8 cellular contexts compared by ENCODE assay signal in genomic region chr11:18323881-18324280, GRCh38. TPM values are rescaled to one million over a fixed set of nuclear protein-coding genes. Genes with fewer than 3 reads are reported as not detected.
A peak's percentile ranks its signal among the peaks of the same experiment; 100 is the strongest.
DNase-seq lines count a peak whose midpoint lies in the region; ATAC-seq, FAIRE-seq and TF ChIP-seq lines count a peak whose summit lies in the region.
"Not testable (repeated sequence)": the region's sequence is repeated elsewhere in the genome, so short reads cannot be mapped to it uniquely, and the experiment has no call there.
"Had no signal": no experiment of that assay in that cellular context is flagged by ENCODE, and none has a peak within 500 bp of the region (broad histone marks: within the 10 kb centered on the region; RNA-seq: fewer than 3 reads in every experiment).

No MANE protein-coding gene starts in this region.

- peak overlapping the region; percentile 7 for H4K8ac ChIP-seq in trophoblast cell (ENCODE audit: low read depth, low read length)

- H3K23ac ChIP-seq in trophoblast cell (ENCODE audit: low read length), result not testable (repeated sequence)

- peaks cover 52% of the 10 kb centered on the region for H3K79me2 ChIP-seq in endothelial cell of umbilical vein (ENCODE audit: control insufficient read depth, insufficient read depth, low read length)
- H3K79me2 ChIP-seq in trophoblast cell (ENCODE audit: control insufficient read depth, insufficient read depth, low read length, poor library complexity), result not testable (repeated sequence)

- H3K18ac ChIP-seq in trophoblast cell (ENCODE audit: low read length), result not testable (repeated sequence)

- not testable (repeated sequence) for H3K14ac ChIP-seq in trophoblast cell (ENCODE audit: low read length)

- POLR2A ChIA-PET in activated B cell treated with CpG ODN at 0.5 μM for 24 hours (lab: Charles Lee); endothelial cell of umbilical vein (lab: Charles Lee): not testable (repeated sequence)

- H3K4me1 ChIP-seq in adipocyte (ENCODE audit: control insufficient read depth, insufficient read depth, low read length), result peaks cover 49% of the 10 kb centered on the region
- peaks cover 31% of the 10 kb centered on the region for H3K4me1 ChIP-seq in endothelial cell of umbilical vein (ENCODE audit: control insufficient read depth, extremely low read depth, insufficient read depth, low read length)
- peaks cover 50% of the 10 kb centered on the region for H3K4me1 ChIP-seq in lower lobe of right lung
- H3K4me1 ChIP-seq in trophoblast cell (ENCODE audit: control insufficient read depth in 1 of 2, insufficient read depth in 2 of 2, low read length in 2 of 2), result not testable (repeated sequence)

- H2BK12ac ChIP-seq in trophoblast cell (ENCODE audit: low read length), result not testable (repeated sequence)

- peaks cover 14% of the 10 kb centered on the region for H3K36me3 ChIP-seq in adipocyte (ENCODE audit: control insufficient read depth, insufficient read depth, low read length, severe bottlenecking)
- H3K36me3 ChIP-seq in endothelial cell of umbilical vein (ENCODE audit: control insufficient read depth in 2 of 2, extremely low read depth in 1 of 2, insufficient read depth in 2 of 2, low read length in 2 of 2); trophoblast cell (ENCODE audit: control insufficient read depth in 1 of 2, insufficient read depth in 2 of 2, low read length in 2 of 2): not testable (repeated sequence)
- H3K36me3 ChIP-seq in lower lobe of right lung, result peaks cover 29% of the 10 kb centered on the region

- not testable (repeated sequence) for H3K27ac ChIP-seq in endothelial cell of umbilical vein (ENCODE audit: insufficient read depth, low read depth, low read length); lower lobe of right lung; trophoblast cell (ENCODE audit: low read depth, low read length)

- not testable (repeated sequence) for H4K20me1 ChIP-seq in endothelial cell of umbilical vein (replicated peaks; ENCODE audit: control insufficient read depth, extremely low read depth, insufficient read depth, low read length)

- not testable (repeated sequence) for BruUV-seq in endothelial cell of umbilical vein (replicated peaks; lab: Mats Ljungman, UMichigan)

- H3K27ac Mint-ChIP-seq in activated B cell treated with CpG ODN at 0.5 μM for 24 hours, result peak overlapping the region; percentile 100

- not testable (repeated sequence) for H3K9me1 ChIP-seq in endothelial cell of umbilical vein (replicated peaks; ENCODE audit: control insufficient read depth, extremely low read depth, insufficient read depth, low read length)

- H3K9ac ChIP-seq in adipocyte (ENCODE audit: low read length) (peak overlapping the region; percentile 94), endothelial cell of umbilical vein (replicated peaks; ENCODE audit: extremely low read depth, insufficient read depth, low read length) (peak overlapping the region; percentile 88)
- H3K9ac ChIP-seq in trophoblast cell (ENCODE audit: low read length), result not testable (repeated sequence)

- peak overlapping the region; percentile 92 for H3K4me3 ChIP-seq in GM08714 (ENCODE audit: low read length)
- H3K4me3 ChIP-seq in LNCaP clone FGC (ENCODE audit: low read depth, low read length), result peak overlapping the region; percentile 90
- peak overlapping the region; percentile 95 for H3K4me3 ChIP-seq in adipocyte (ENCODE audit: low read length)
- H3K4me3 ChIP-seq in endothelial cell of umbilical vein (replicated peaks in 1 of 3; ENCODE audit: insufficient read depth in 1 of 3, low read depth in 1 of 3, low read length in 3 of 3); trophoblast cell (ENCODE audit: low read depth, low read length): not testable (repeated sequence)
- H3K4me3 ChIP-seq in lower lobe of right lung, result peak overlapping the region; percentile 82

- H3K36me3 Mint-ChIP-seq in activated B cell treated with CpG ODN at 0.5 μM for 24 hours (ENCODE audit: low read depth), result peaks cover 55% of the 10 kb centered on the region

- ATAC-seq in activated B cell treated with CpG ODN at 0.5 μM for 24 hours (ENCODE audit: low read depth); lower lobe of right lung: not testable (repeated sequence)

- not testable (repeated sequence) for H2AK5ac ChIP-seq in trophoblast cell (ENCODE audit: low read length)

- DNase-seq in LNCaP clone FGC (ENCODE audit: low read depth); activated B cell treated with CpG ODN at 0.5 μM for 24 hours; adipocyte (ENCODE audit: low read depth); endothelial cell of umbilical vein (ENCODE audit: low read depth, low spot score); lower lobe of right lung; trophoblast cell: not testable (repeated sequence)

- peaks cover 64% of the 10 kb centered on the region for H3K4me1 Mint-ChIP-seq in activated B cell treated with CpG ODN at 0.5 μM for 24 hours

- H3K4me3 Mint-ChIP-seq in activated B cell treated with CpG ODN at 0.5 μM for 24 hours, result peak overlapping the region; percentile 99

- TF ChIP-seq CTCF in LNCaP clone FGC (IDR thresholded peaks at IDR 0.05; ENCODE audit: control insufficient read depth, extremely low read depth, insufficient read depth); activated B cell treated with CpG ODN at 0.5 μM for 24 hours (IDR thresholded peaks at IDR 0.05); endothelial cell of umbilical vein (IDR thresholded peaks at IDR 0.05; ENCODE audit: extremely low read depth in 1 of 2, insufficient read depth in 1 of 2, low read depth in 1 of 2, low read length in 2 of 2); lower lobe of right lung (IDR thresholded peaks at IDR 0.05): not testable (repeated sequence)

- H4K91ac ChIP-seq in trophoblast cell (ENCODE audit: low read depth, low read length), result not testable (repeated sequence)

- H3K9me3 ChIP-seq in adipocyte (ENCODE audit: control insufficient read depth, low read length); endothelial cell of umbilical vein (replicated peaks; ENCODE audit: control insufficient read depth, insufficient read depth, low read length); lower lobe of right lung; trophoblast cell (ENCODE audit: insufficient read depth, low read depth, low read length): not testable (repeated sequence)

- not testable (repeated sequence) for H2BK5ac ChIP-seq in trophoblast cell (ENCODE audit: low read depth, low read length, poor library complexity)

- H3K27me3 Mint-ChIP-seq in activated B cell treated with CpG ODN at 0.5 μM for 24 hours, result not testable (repeated sequence)

- FAIRE-seq in endothelial cell of umbilical vein (lab: Jason Lieb, UNC), result not testable (repeated sequence)

- intact Hi-C loops in activated B cell treated with CpG ODN at 0.5 μM for 24 hours (cut with micrococcal nuclease) (loop anchor here (2.0 to 10.0 kb wide), 5 partner anchors 82 to 972 kb away; partner anchors contain the start of genes IGSF22, NCR3LG1 and SERGEF), endothelial cell of umbilical vein (cut with micrococcal nuclease) (loop anchor here (2.0 to 5.0 kb wide), 5 partner anchors 217 to 1247 kb away; partner anchors contain the start of genes PIK3C2A, RPS13, SAAL1 and SERGEF)
- intact Hi-C loops in lower lobe of right lung (cut with DNase I), result not testable (repeated sequence)

- not testable (repeated sequence) for H3K9me3 Mint-ChIP-seq in activated B cell treated with CpG ODN at 0.5 μM for 24 hours

- H3K4me2 ChIP-seq in endothelial cell of umbilical vein (ENCODE audit: insufficient read depth, low read length) (peak overlapping the region; percentile 97), trophoblast cell (ENCODE audit: low read length) (peak overlapping the region; percentile 42)

- H2AFZ ChIP-seq in endothelial cell of umbilical vein (ENCODE audit: low read depth, low read length); trophoblast cell (ENCODE audit: insufficient read depth, low read length, poor library complexity): not testable (repeated sequence)

- dilution Hi-C loops in endothelial cell of umbilical vein (cut with MboI; ENCODE audit: extremely low pct_ligation_motif_present, low sequenced_read_pairs), result not testable (repeated sequence)

- H2BK120ac ChIP-seq in trophoblast cell (ENCODE audit: insufficient read depth, low read length, poor library complexity), result not testable (repeated sequence)

- H3K79me1 ChIP-seq in trophoblast cell (ENCODE audit: low read length), result not testable (repeated sequence)

- not testable (repeated sequence) for H4K12ac ChIP-seq in trophoblast cell (ENCODE audit: low read depth, low read length)

- no CpG with 5 or more reads among the region's 11 CpGs for WGBS in trophoblast cell (ENCODE audit: extremely low coverage, insufficient coverage, insufficient read length)

- CTCF ChIA-PET in activated B cell treated with CpG ODN at 0.5 μM for 24 hours (lab: Charles Lee); endothelial cell of umbilical vein (lab: Charles Lee): not testable (repeated sequence)

- peak overlapping the region; percentile 91 for H3K4ac ChIP-seq in trophoblast cell (ENCODE audit: low read depth, low read length)

- not testable (repeated sequence) for H3K27me3 ChIP-seq in adipocyte (replicated peaks; ENCODE audit: control insufficient read depth, insufficient read depth, low read length); endothelial cell of umbilical vein (ENCODE audit: control insufficient read depth in 2 of 2, insufficient read depth in 2 of 2, low read length in 2 of 2); lower lobe of right lung (ENCODE audit: low read depth); trophoblast cell (ENCODE audit: insufficient read depth, low read length)

- TF ChIP-seq POLR2A in endothelial cell of umbilical vein (IDR thresholded peaks at IDR 0.05; ENCODE audit: low read depth, low read length), result not testable (repeated sequence)

RNA-seq across cellular contexts. Expression of gene GTF2H1, which starts 1.5 kb away (rescaled TPM):
- 60.3 and 71.5 TPM in 2 replicates for total RNA-seq in activated B cell treated with CpG ODN at 0.5 μM for 24 hours
- total RNA-seq in endothelial cell of umbilical vein, result 44.4 and 47.7 TPM in 2 replicates
- 14.2 and 15.7 TPM in 2 replicates for polyA plus RNA-seq in endothelial cell of umbilical vein
- polyA plus RNA-seq in endothelial cell of umbilical vein (2011; cell fraction: cytosol; rRNA removed), result 24.0 and 27.7 TPM in 2 replicates
- polyA plus RNA-seq in endothelial cell of umbilical vein (2011; cell fraction: nucleus; rRNA removed), result 36.4 and 42.8 TPM in 2 replicates
- polyA plus RNA-seq in endothelial cell of umbilical vein (2012), result 33.0 and 44.0 TPM in 2 replicates
- 22.1 and 32.9 TPM in 2 replicates for polyA minus RNA-seq in endothelial cell of umbilical vein
- polyA minus RNA-seq in endothelial cell of umbilical vein (2011; cell fraction: cytosol; rRNA and poly(A)+ RNA removed), result 27.7 TPM
- 30.4 and 58.1 TPM in 2 replicates for polyA minus RNA-seq in endothelial cell of umbilical vein (2011; cell fraction: nucleus; rRNA and poly(A)+ RNA removed)
- total RNA-seq in lower lobe of right lung, result 38.3 TPM
- 28.3 and 28.9 TPM in 2 replicates for polyA plus RNA-seq in trophoblast cell (2013)

RNA-seq across cellular contexts. Expression of gene HPS5, which starts 1.9 kb away (rescaled TPM):
- total RNA-seq in activated B cell treated with CpG ODN at 0.5 μM for 24 hours, result 42.6 and 51.0 TPM in 2 replicates
- total RNA-seq in endothelial cell of umbilical vein, result 14.1 and 15.6 TPM in 2 replicates
- 3.3 and 4.7 TPM in 2 replicates for polyA plus RNA-seq in endothelial cell of umbilical vein
- 6.2 and 6.3 TPM in 2 replicates for polyA plus RNA-seq in endothelial cell of umbilical vein (2011; cell fraction: cytosol; rRNA removed)
- 9.2 and 13.2 TPM in 2 replicates for polyA plus RNA-seq in endothelial cell of umbilical vein (2011; cell fraction: nucleus; rRNA removed)
- 10.2 and 13.1 TPM in 2 replicates for polyA plus RNA-seq in endothelial cell of umbilical vein (2012)
- 25.3 and 27.9 TPM in 2 replicates for polyA minus RNA-seq in endothelial cell of umbilical vein
- polyA minus RNA-seq in endothelial cell of umbilical vein (2011; cell fraction: cytosol; rRNA and poly(A)+ RNA removed), result 17.6 TPM
- polyA minus RNA-seq in endothelial cell of umbilical vein (2011; cell fraction: nucleus; rRNA and poly(A)+ RNA removed), result 12.3 and 15.0 TPM in 2 replicates
- 32.1 TPM for total RNA-seq in lower lobe of right lung
- 8.3 and 8.7 TPM in 2 replicates for polyA plus RNA-seq in trophoblast cell (2013)

RNA-seq across cellular contexts. Expression of gene SAA1, which starts 57.8 kb away (rescaled TPM):
- total RNA-seq in activated B cell treated with CpG ODN at 0.5 μM for 24 hours, result not detected in 2 replicates
- not detected in 2 replicates for total RNA-seq in endothelial cell of umbilical vein
- not detected in 2 replicates for polyA plus RNA-seq in endothelial cell of umbilical vein
- not detected in 2 replicates for polyA plus RNA-seq in endothelial cell of umbilical vein (2011; cell fraction: cytosol; rRNA removed)
- polyA plus RNA-seq in endothelial cell of umbilical vein (2011; cell fraction: nucleus; rRNA removed), result not detected in 2 replicates
- polyA plus RNA-seq in endothelial cell of umbilical vein (2012), result not detected in 2 replicates
- not detected in 2 replicates for polyA minus RNA-seq in endothelial cell of umbilical vein
- not detected for polyA minus RNA-seq in endothelial cell of umbilical vein (2011; cell fraction: cytosol; rRNA and poly(A)+ RNA removed)
- not detected in 2 replicates for polyA minus RNA-seq in endothelial cell of umbilical vein (2011; cell fraction: nucleus; rRNA and poly(A)+ RNA removed)
- 36.7 TPM for total RNA-seq in lower lobe of right lung
- polyA plus RNA-seq in trophoblast cell (2013), result 1.0 and 1.4 TPM in 2 replicates
- total RNA-seq: activated CD8-positive, alpha-beta memory T cell treated with anti-CD3 and anti-CD28 coated beads for 36 hours had no signal

Comparison
In these comparisons a context has a peak if more than half of its experiments do, and no peak if none do; other contexts are left out.
1. RNA of gene SAA1, which starts 57.8 kb away (total RNA-seq): 36.7 TPM in lower lobe of right lung (single experiment); not detected in activated B cell treated with CpG ODN at 0.5 μM for 24 hours and not detected in endothelial cell of umbilical vein; every median in the first group is over 10 times any median in the second.